ENCODE assay signal across 9 cellular contexts in genomic region chr1:204207136-204207616, GRCh38. TPM values are rescaled to one million over a fixed set of nuclear protein-coding genes. Genes with fewer than 3 reads are reported as not detected.
DNase-seq lines count a peak whose midpoint lies in the region; TF ChIP-seq lines count a peak whose summit lies in the region.
"Had no signal": no experiment of that assay in that cellular context is flagged by ENCODE, and none has a peak within 500 bp of the region (broad histone marks: within the 10 kb centered on the region; RNA-seq: fewer than 3 reads in every experiment).

No MANE protein-coding gene starts in this region.

- H3K27ac ChIP-seq in adrenal gland (no peak overlapping the region), spleen (no peak overlapping the region)
- H3K27ac ChIP-seq: BLaER1 had no signal

- H3K4me3 ChIP-seq in adrenal gland (no peak overlapping the region), spleen (no peak overlapping the region)
- H3K4me3 ChIP-seq: BLaER1 had no signal

- TF ChIP-seq POLR2A in adrenal gland (IDR thresholded peaks at IDR 0.05): no peak
- no peak for TF ChIP-seq POLR2A in spleen (IDR thresholded peaks at IDR 0.05)

- H3K4me1 ChIP-seq in adrenal gland (replicated peaks in 1 of 2): no peaks in the 10 kb centered on the region
- H3K4me1 ChIP-seq in spleen: peaks cover 0 to 7% (median 2%) of the 10 kb centered on the region in 6 donors
- H3K4me1 ChIP-seq: BLaER1 had no signal

- DNase-seq in NCI-H1417 (lab: John Stamatoyannopoulos, UW): peak; percentile 29 to 75 (median 49)
- no peak for DNase-seq in NCI-H1417 treated with DMSO at 0.1 percent for 48 hours (lab: John Stamatoyannopoulos, UW)
- peak; percentile 62 for DNase-seq in LoVo (ENCODE audit: low spot score)
- DNase-seq in T-helper 2 cell: peak; percentile 35 to 65 (median 46)
- DNase-seq in adrenal gland: peak; percentile 49 to 80 (median 73)
- DNase-seq in hepatic stellate cell (ENCODE audit: low spot score): peak; percentile 78
- DNase-seq in spleen: peak; percentile 90
- DNase-seq in hippocampal formation (lab: John Stamatoyannopoulos, UW): no peak

- H3K27me3 ChIP-seq in adrenal gland (peaks cover 5% of the 10 kb centered on the region), spleen (replicated peaks in 1 of 7) (peaks cover 0 to 51% (median 0%) of the 10 kb centered on the region in 7 donors)
- H3K27me3 ChIP-seq: BLaER1 had no signal

- TF ChIP-seq CTCF in adrenal gland (IDR thresholded peaks at IDR 0.05): peak; percentile 71 to 92 (median 78)
- peak in 10 of 11 experiments; percentile 48 to 92 (median 84) for TF ChIP-seq CTCF in spleen (IDR thresholded peaks at IDR 0.05 in 8 of 11, conservative IDR thresholded peaks at IDR 0.05 in 3 of 11)

- no peaks in the 10 kb centered on the region for H3K36me3 ChIP-seq in adrenal gland (replicated peaks in 1 of 2)
- no peaks in the 10 kb centered on the region for H3K36me3 ChIP-seq in spleen
- H3K36me3 ChIP-seq: BLaER1 had no signal

- WGBS in adrenal gland, 4 donors: 17 to 68% (median 19%) methylated on average over 3 to 13 of the region's 13 CpGs
- WGBS in spleen, 5 donors: 22 to 28% (median 25%) methylated on average over 10 to 13 of the region's 13 CpGs

- no peaks in the 10 kb centered on the region for H3K9me3 ChIP-seq in adrenal gland (replicated peaks in 1 of 3)
- no peaks in the 10 kb centered on the region for H3K9me3 ChIP-seq in spleen
- H3K9me3 ChIP-seq: BLaER1 had no signal

- intact Hi-C loops in adrenal gland (cut with DNase I): loop anchor here in 1 of 2 donors (10.0 kb wide), 1 partner anchor 342 kb away; the partner anchor contains the start of gene SNRPE
- intact Hi-C loops in spleen (cut with DNase I; ENCODE audit: low total_unique reads): loop anchor here (5.0 kb wide), 1 partner anchor 45 kb away; no protein-coding TSS in a partner anchor

RNA-seq across cellular contexts. Expression of gene GOLT1A, which starts 6.6 kb away (rescaled TPM):
- total RNA-seq in adrenal gland (under 1 TPM in 1 of 8 donors, not detected in 7; 0.32 TPM), spleen (not detected)
- polyA plus RNA-seq in adrenal gland (under 1 TPM in 2 of 3 donors, not detected in 1; 0.17 to 0.31 TPM), spleen (under 1 TPM in 2 of 3 donors, not detected in 1; 0.13 to 0.24 TPM)

RNA-seq across cellular contexts. Expression of gene KISS1, which starts 10.9 kb away (rescaled TPM):
- not detected for total RNA-seq in adrenal gland
- polyA plus RNA-seq in adrenal gland: under 1 TPM in 1 of 3 donors, not detected in 2; 0.34 TPM
- total RNA-seq in spleen: not detected
- not detected for polyA plus RNA-seq in spleen

RNA-seq across cellular contexts. Expression of gene REN, which starts 41.0 kb away (rescaled TPM):
- total RNA-seq in adrenal gland: 1 to 10 TPM in 2 of 8 donors, under 1 TPM in 3, not detected in 3; 0.83 to 3.4 (median 0.95) TPM
- polyA plus RNA-seq in adrenal gland: 1 to 10 TPM in 1 of 3 donors, under 1 TPM in 2; 0.24 to 3.6 (median 0.80) TPM
- under 1 TPM in 1 of 7 donors, not detected in 6; 0.25 TPM for total RNA-seq in spleen
- under 1 TPM in 1 of 3 donors, not detected in 2; 0.12 TPM for polyA plus RNA-seq in spleen

RNA-seq across cellular contexts. Expression of gene ETNK2, which starts 55.3 kb away (rescaled TPM):
- total RNA-seq in adrenal gland: 10 to 100 TPM in 5 of 8 donors, 1 to 10 TPM in 3; 3.8 to 14.0 (median 11.2) TPM
- polyA plus RNA-seq in adrenal gland: 1 to 10 TPM; 3.1 to 7.7 (median 4.1) TPM
- total RNA-seq in spleen: 10 to 100 TPM in 2 of 7 donors, 1 to 10 TPM in 5; 4.4 to 20.8 (median 8.6) TPM
- 1 to 10 TPM; 1.9 to 3.8 (median 2.5) TPM for polyA plus RNA-seq in spleen

Comparison
In these comparisons a context has a peak if more than half of its experiments do, and no peak if none do; other contexts are left out.
1. DNase-seq: peak in NCI-H1417 (3 of 3), LoVo (single experiment), T-helper 2 cell (5 of 5), adrenal gland (7 of 7), hepatic stellate cell (single experiment) and spleen (single experiment); none in NCI-H1417 treated with DMSO at 0.1 percent for 48 hours (single experiment) and hippocampal formation (0 of 2).